ENCODE assay signal across 8 cellular contexts in genomic region chr4:55854132-55854531, GRCh38. TPM values are rescaled to one million over a fixed set of nuclear protein-coding genes. Genes with fewer than 3 reads are reported as not detected.
DNase-seq lines count a peak whose midpoint lies in the region; ATAC-seq and TF ChIP-seq lines count a peak whose summit lies in the region.

No MANE protein-coding gene starts in this region.

- no peaks in the 10 kb centered on the region for H3K27me3 Mint-ChIP-seq in activated naive CD4-positive, alpha-beta T cell treated with anti-CD3 and anti-CD28 coated beads, Interleukin-2, amount 10 ng/mL, durations not matched to agents 7 days and 5 days

- H3K4me2 ChIP-seq in skeletal muscle satellite cell (ENCODE audit: low read length), result peak overlapping the region; percentile 84

- TF ChIP-seq CTCF in RWPE1 (conservative IDR thresholded peaks at IDR 0.05; ENCODE audit: low read depth) (no peak), fibroblast of villous mesenchyme (IDR thresholded peaks at IDR 0.05; ENCODE audit: insufficient read depth, low read depth, low read length) (no peak)

- no peaks in the 10 kb centered on the region for H3K36me3 ChIP-seq in skeletal muscle satellite cell (ENCODE audit: insufficient read depth, low read length)

- DNase-seq in RWPE1 (ENCODE audit: low spot score) (peak; percentile 1), fibroblast of villous mesenchyme (ENCODE audit: low read depth) (no peak), HCEC 1CT (no peak), NCI-H2107 treated with DMSO at 0.1 percent for 48 hours (lab: John Stamatoyannopoulos, UW; ENCODE audit: unreplicated experiment) (no peak)
- no peak for DNase-seq in activated naive CD4-positive, alpha-beta T cell treated with anti-CD3 and anti-CD28 coated beads, Interleukin-2, amount 10 ng/mL, durations not matched to agents 7 days and 5 days

- no peaks in the 10 kb centered on the region for H3K9me3 ChIP-seq in skeletal muscle satellite cell (replicated peaks; ENCODE audit: low read length)

- ATAC-seq in GM19351 (IDR thresholded peaks at IDR 0.05; ENCODE audit: unreplicated experiment), result peak; percentile 14
- ATAC-seq in GM21423 (IDR thresholded peaks at IDR 0.05; ENCODE audit: unreplicated experiment), result no peak

- H3K4me3 ChIP-seq in fibroblast of villous mesenchyme (ENCODE audit: low read depth, low read length) (peak overlapping the region; percentile 96), skeletal muscle satellite cell (ENCODE audit: low read length) (peak overlapping the region; percentile 87)

- H3K27me3 ChIP-seq in skeletal muscle satellite cell (ENCODE audit: control insufficient read depth, insufficient read depth, low read length), result peaks cover under 1% of the 10 kb centered on the region

- no peak overlapping the region for H3K4me3 Mint-ChIP-seq in activated naive CD4-positive, alpha-beta T cell treated with anti-CD3 and anti-CD28 coated beads, Interleukin-2, amount 10 ng/mL, durations not matched to agents 7 days and 5 days

- no peak overlapping the region for H3K27ac Mint-ChIP-seq in activated naive CD4-positive, alpha-beta T cell treated with anti-CD3 and anti-CD28 coated beads, Interleukin-2, amount 10 ng/mL, durations not matched to agents 7 days and 5 days

- CTCF ChIA-PET in RWPE1 (lab: Yijun Ruan, JAX), result interaction anchor here (1.0 kb wide), 1 partner anchor 13 kb away, joined by 12 read pairs; no protein-coding TSS in a partner anchor
- CTCF ChIA-PET in activated naive CD4-positive, alpha-beta T cell treated with anti-CD3 and anti-CD28 coated beads, Interleukin-2, amount 10 ng/mL, durations not matched to agents 7 days and 5 days (lab: Charles Lee), result interaction anchor here (1.1 to 1.8 kb wide), 2 partner anchors 12 to 95 kb away, joined by 3 to 8 read pairs; partner anchors contain the start of gene CEP135

- peaks cover 39% of the 10 kb centered on the region for H3K4me1 Mint-ChIP-seq in activated naive CD4-positive, alpha-beta T cell treated with anti-CD3 and anti-CD28 coated beads, Interleukin-2, amount 10 ng/mL, durations not matched to agents 7 days and 5 days

- H3K4me1 ChIP-seq in skeletal muscle satellite cell (ENCODE audit: control insufficient read depth, insufficient read depth, low read length), result peaks cover 8% of the 10 kb centered on the region

- no peaks in the 10 kb centered on the region for H3K9me3 Mint-ChIP-seq in activated naive CD4-positive, alpha-beta T cell treated with anti-CD3 and anti-CD28 coated beads, Interleukin-2, amount 10 ng/mL, durations not matched to agents 7 days and 5 days

- H3K9ac ChIP-seq in skeletal muscle satellite cell (ENCODE audit: low read depth, low read length), result peak overlapping the region; percentile 91

- H3K36me3 Mint-ChIP-seq in activated naive CD4-positive, alpha-beta T cell treated with anti-CD3 and anti-CD28 coated beads, Interleukin-2, amount 10 ng/mL, durations not matched to agents 7 days and 5 days, result peaks cover 16% of the 10 kb centered on the region

- POLR2A ChIA-PET in RWPE1 (lab: Yijun Ruan, JAX; ENCODE audit: low non-redundant PET), result no interaction called here

- peak overlapping the region; percentile 76 for H3K27ac ChIP-seq in RWPE1

RNA-seq across cellular contexts. Expression of gene EXOC1, which starts 0.7 kb away (rescaled TPM):
- 46.2 and 50.3 TPM in 2 replicates for total RNA-seq in fibroblast of villous mesenchyme
- 40.8 and 41.3 TPM in 2 replicates for total RNA-seq in skeletal muscle satellite cell (2012; rRNA removed)

RNA-seq across cellular contexts. Expression of gene EXOC1L, which starts 34.5 kb away (rescaled TPM):
- not detected in 2 replicates for total RNA-seq in fibroblast of villous mesenchyme
- not detected in 2 replicates for total RNA-seq in skeletal muscle satellite cell (2012; rRNA removed)
